ENCODE assay signal across 1 cellular context in the genomic region with DNA sequence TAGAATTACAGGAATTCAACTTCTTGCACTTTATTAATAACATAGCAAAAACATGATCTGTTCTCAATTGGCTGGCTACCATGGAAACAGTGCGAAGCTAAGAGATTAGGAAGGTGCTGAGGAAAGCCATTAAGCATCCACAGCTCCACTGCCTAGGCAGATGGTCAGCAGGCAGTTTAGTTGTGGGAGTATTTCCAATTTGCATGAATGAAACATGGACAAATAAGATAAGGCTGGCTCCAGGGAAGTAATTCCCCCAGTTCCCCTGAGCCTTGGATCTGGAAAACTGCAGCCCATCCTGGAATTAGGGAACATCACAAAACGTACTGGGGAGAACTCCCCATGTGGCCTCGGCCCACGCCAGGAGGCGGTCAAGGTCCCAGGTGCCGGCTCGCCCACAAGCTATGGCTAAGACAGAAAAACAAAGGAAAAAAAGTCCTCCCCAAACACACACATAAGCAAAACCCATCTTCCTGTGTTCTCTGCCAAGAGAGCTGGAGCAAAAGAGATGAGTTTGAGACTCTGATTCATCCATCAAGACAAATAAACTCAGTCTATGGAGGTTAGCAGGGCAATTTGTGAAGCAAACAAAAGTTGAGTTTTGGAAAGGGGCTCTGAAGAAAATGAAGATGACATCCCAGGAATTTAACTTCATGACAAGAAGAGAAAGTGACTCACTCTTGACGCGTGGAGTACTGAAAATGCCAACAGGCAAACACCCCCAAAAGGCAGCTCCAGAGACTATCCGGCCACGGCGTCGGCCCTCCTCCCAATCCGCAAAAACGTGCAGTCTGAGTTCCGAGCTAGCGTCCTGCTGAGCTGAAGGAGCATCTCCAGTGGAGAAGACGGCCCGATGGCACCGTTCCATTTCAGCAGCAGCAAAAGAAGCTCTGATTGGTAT.
TF ChIP-seq lines count a peak whose summit lies in the region.

No MANE protein-coding gene starts in this region.

TF ChIP-seq in SK-N-SH, 30 proteins besides CTCF, POLR2A, EP300 and RAD21 (continued from another document):
- no peak for TF ChIP-seq PBX3 (IDR thresholded peaks at IDR 0.05)
- TF ChIP-seq CHD2 (IDR thresholded peaks at IDR 0.05; ENCODE audit: low read length, partially characterized antibody) = no peak
- TF ChIP-seq, protein P1, sequence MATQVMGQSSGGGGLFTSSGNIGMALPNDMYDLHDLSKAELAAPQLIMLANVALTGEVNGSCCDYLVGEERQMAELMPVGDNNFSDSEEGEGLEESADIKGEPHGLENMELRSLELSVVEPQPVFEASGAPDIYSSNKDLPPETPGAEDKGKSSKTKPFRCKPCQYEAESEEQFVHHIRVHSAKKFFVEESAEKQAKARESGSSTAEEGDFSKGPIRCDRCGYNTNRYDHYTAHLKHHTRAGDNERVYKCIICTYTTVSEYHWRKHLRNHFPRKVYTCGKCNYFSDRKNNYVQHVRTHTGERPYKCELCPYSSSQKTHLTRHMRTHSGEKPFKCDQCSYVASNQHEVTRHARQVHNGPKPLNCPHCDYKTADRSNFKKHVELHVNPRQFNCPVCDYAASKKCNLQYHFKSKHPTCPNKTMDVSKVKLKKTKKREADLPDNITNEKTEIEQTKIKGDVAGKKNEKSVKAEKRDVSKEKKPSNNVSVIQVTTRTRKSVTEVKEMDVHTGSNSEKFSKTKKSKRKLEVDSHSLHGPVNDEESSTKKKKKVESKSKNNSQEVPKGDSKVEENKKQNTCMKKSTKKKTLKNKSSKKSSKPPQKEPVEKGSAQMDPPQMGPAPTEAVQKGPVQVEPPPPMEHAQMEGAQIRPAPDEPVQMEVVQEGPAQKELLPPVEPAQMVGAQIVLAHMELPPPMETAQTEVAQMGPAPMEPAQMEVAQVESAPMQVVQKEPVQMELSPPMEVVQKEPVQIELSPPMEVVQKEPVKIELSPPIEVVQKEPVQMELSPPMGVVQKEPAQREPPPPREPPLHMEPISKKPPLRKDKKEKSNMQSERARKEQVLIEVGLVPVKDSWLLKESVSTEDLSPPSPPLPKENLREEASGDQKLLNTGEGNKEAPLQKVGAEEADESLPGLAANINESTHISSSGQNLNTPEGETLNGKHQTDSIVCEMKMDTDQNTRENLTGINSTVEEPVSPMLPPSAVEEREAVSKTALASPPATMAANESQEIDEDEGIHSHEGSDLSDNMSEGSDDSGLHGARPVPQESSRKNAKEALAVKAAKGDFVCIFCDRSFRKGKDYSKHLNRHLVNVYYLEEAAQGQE (IDR thresholded peaks at IDR 0.05; ENCODE audit: low read depth, low read length) = no peak
- no peak; the same call in 1 of the 2 replicates for TF ChIP-seq RCOR1 (IDR thresholded peaks at IDR 0.05; ENCODE audit: low read length)
- 0 out of 2 replicates have a peak, but pooled peaks have one; percentile 1 for TF ChIP-seq FOSL2 (IDR thresholded peaks at IDR 0.05; ENCODE audit: borderline replicate concordance, low read depth)
- no peak for TF ChIP-seq YY1 (IDR thresholded peaks at IDR 0.05; ENCODE audit: low read depth)
